Comparison of ENCODE assay signal across 22 cellular contexts in the genomic region with DNA sequence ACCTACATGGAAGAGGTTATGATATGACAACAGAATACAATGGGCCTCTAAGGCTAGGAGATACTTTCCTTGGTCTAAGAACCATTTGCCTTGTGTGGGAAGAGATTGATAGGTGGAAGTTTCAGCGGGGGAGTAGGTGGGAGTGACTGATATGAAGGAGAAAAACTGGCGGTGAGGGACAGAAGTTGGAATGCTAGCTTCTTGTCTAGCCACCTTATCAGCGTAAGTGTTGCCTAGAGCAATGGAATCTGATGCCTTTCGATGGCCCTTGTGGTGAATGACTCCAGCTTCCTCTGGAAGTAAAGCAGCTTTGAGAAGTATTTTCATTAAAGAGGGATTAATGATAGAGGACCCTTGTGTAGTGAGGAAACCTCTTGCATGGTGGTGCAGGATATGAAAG.
DNase-seq lines count a peak whose midpoint lies in the region; TF ChIP-seq lines count a peak whose summit lies in the region.
"Had no signal": no experiment of that assay in that cellular context is flagged by ENCODE, and none has a peak within 500 bp of the region (broad histone marks: within the 10 kb centered on the region; RNA-seq: fewer than 3 reads in every experiment).

No MANE protein-coding gene starts in this region.

- H3K4me1 Mint-ChIP-seq in mesothelial cell of epicardium = peaks cover 7% of the 10 kb centered on the region
- H3K4me1 Mint-ChIP-seq: CD14-positive monocyte; CD8-positive, alpha-beta memory T cell had no signal

- no peak for TF ChIP-seq CTCF in mesothelial cell of epicardium (IDR thresholded peaks at IDR 0.05; ENCODE audit: unreplicated experiment)

- peaks cover 22% of the 10 kb centered on the region for H3K9me3 Mint-ChIP-seq in mesothelial cell of epicardium

- H3K9me3 ChIP-seq in HAP-1 = no peaks in the 10 kb centered on the region
- H3K9me3 ChIP-seq: A549; BE2C; BLaER1 treated with 17β-estradiol and CSF1 and Interleukin-3, amounts not matched to agents 10 nM and 100 nM had no signal

- DNase-seq in NCI-H524 (lab: John Stamatoyannopoulos, UW) = peak; percentile 9 to 26
- no peak for DNase-seq in NCI-H524 treated with DMSO at 0.1 percent for 48 hours (lab: John Stamatoyannopoulos, UW)
- DNase-seq in islet precursor cell = peak; percentile 62
- DNase-seq in mesothelial cell of epicardium (ENCODE audit: low spot score in 2 of 2, unreplicated experiment in 2 of 2) = no peak
- DNase-seq in activated effector memory CD4-positive, alpha-beta T cell treated with Interleukin-2 at 50 U/mL for 16 hours = no peak
- no peak for DNase-seq in NCI-H2029 (lab: John Stamatoyannopoulos, UW)
- no peak for DNase-seq in HAP-1 (ENCODE audit: low spot score in 2 of 2)
- DNase-seq: 8988T; ACHN; AML-193; BE2C; CD4-positive, alpha-beta T cell; CD8-positive, alpha-beta memory T cell; DMS 273 treated with DMSO at 0.1 percent for 48 hours; DMS79; EL; GF-D8; HCEC 1CT had no signal

- no peaks in the 10 kb centered on the region for H3K36me3 ChIP-seq in HAP-1 (replicated peaks)
- H3K36me3 ChIP-seq: BE2C; BLaER1 treated with 17β-estradiol and CSF1 and Interleukin-3, amounts not matched to agents 10 nM and 100 nM had no signal

- H3K27me3 Mint-ChIP-seq in mesothelial cell of epicardium (ENCODE audit: low read depth) = no peaks in the 10 kb centered on the region
- H3K27me3 Mint-ChIP-seq: CD4-positive, alpha-beta T cell had no signal

- no peak overlapping the region for H3K4me3 ChIP-seq in HAP-1
- H3K4me3 ChIP-seq: A549; BLaER1 treated with 17β-estradiol and CSF1 and Interleukin-3, amounts not matched to agents 10 nM and 100 nM; GM23338 had no signal

- no peaks in the 10 kb centered on the region for H3K4me1 ChIP-seq in HAP-1
- H3K4me1 ChIP-seq: A549; BE2C; BLaER1 treated with 17β-estradiol and CSF1 and Interleukin-3, amounts not matched to agents 10 nM and 100 nM had no signal

- no peaks in the 10 kb centered on the region for H3K27me3 ChIP-seq in HAP-1 (ENCODE audit: low read depth)
- H3K27me3 ChIP-seq: BE2C; BLaER1 treated with 17β-estradiol and CSF1 and Interleukin-3, amounts not matched to agents 10 nM and 100 nM had no signal

- in situ Hi-C loops in HAP-1 (cut with MboI; ENCODE audit: low sequenced_read_pairs) = no loop called here

- peak overlapping the region; percentile 31 for H3K27ac Mint-ChIP-seq in mesothelial cell of epicardium
- H3K27ac Mint-ChIP-seq: CD14-positive monocyte; CD4-positive, alpha-beta T cell; CD8-positive, alpha-beta memory T cell; GM23338 had no signal

- H3K4me3 Mint-ChIP-seq in mesothelial cell of epicardium = no peak overlapping the region
- H3K4me3 Mint-ChIP-seq: CD14-positive monocyte; CD4-positive, alpha-beta T cell; CD8-positive, alpha-beta memory T cell; GM23338 had no signal

- H3K36me3 Mint-ChIP-seq in mesothelial cell of epicardium = peaks cover 2% of the 10 kb centered on the region
- H3K36me3 Mint-ChIP-seq: CD14-positive monocyte; CD8-positive, alpha-beta memory T cell had no signal

Comparison
In these comparisons a context has a peak if more than half of its experiments do, and no peak if none do; other contexts are left out.
1. DNase-seq: peak in NCI-H524 (2 of 2) and islet precursor cell (single experiment); none in NCI-H524 treated with DMSO at 0.1 percent for 48 hours (single experiment), mesothelial cell of epicardium (0 of 2), activated effector memory CD4-positive, alpha-beta T cell treated with Interleukin-2 at 50 U/mL for 16 hours (single experiment), NCI-H2029 (single experiment) and HAP-1 (0 of 2).